ENCODE assay signal across 13 cellular contexts in the genomic region with DNA sequence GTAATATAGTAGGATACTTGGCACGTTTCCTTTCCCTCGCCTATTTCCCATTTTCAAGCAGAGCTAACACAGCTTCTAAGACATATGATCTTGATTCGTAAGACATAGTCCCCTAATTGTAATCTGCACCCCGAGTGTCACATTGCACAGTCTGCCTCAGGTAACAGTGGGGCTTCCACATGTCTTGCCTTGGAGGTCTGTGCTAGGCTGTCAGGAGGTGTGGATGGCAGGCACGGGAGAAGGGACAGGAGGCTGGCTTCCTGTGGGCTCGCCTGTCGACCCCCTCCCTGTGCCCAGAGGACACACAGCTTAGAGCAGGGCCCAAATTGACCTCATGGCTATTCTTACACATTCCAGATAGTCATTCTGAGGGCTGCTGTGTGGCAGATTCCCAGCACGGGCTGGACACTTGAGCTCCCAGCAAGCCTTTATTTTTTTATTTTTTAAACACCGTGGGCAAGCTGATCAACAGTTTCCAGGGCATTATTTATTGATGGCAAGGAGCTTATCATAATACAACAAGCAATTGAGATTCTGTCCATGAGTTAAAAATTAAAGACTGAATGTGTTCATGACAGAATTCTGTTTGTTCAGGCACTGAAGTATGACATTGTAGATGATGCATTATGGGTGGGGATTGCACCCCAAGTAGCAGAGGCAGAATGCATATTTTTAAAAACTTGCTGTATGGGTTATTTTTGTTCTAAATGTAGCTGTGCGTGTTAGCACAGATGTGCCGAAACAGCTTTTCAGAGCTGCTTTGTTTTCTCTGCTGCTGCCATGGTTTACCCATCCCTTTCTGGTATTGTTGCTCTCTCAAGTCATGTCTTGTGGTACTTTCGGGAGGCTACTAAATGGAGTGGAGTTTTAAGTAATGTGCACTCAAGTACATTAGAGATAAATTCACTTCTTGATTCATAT.
DNase-seq lines count a peak whose midpoint lies in the region; ATAC-seq, FAIRE-seq and TF ChIP-seq lines count a peak whose summit lies in the region.
"Had no signal": no experiment of that assay in that cellular context is flagged by ENCODE, and none has a peak within 500 bp of the region (broad histone marks: within the 10 kb centered on the region; RNA-seq: fewer than 3 reads in every experiment).

No MANE protein-coding gene starts in this region.

- TF ChIP-seq CTCF in OCI-LY7 (conservative IDR thresholded peaks at IDR 0.05; ENCODE audit: low read length) (no peak), gastrocnemius medialis (IDR thresholded peaks at IDR 0.05 in 4 of 5, conservative IDR thresholded peaks at IDR 0.05 in 1 of 5) (no peak)

- ATAC-seq in left ventricle myocardium superior = peak; percentile 87
- ATAC-seq in gastrocnemius medialis = peak; percentile 18 to 45
- ATAC-seq: activated CD8-positive, alpha-beta memory T cell treated with anti-CD3 and anti-CD28 coated beads, Interleukin-2, amount 10 ng/mL, durations not matched to agents 7 days and 5 days had no signal

- peaks cover 10% of the 10 kb centered on the region for H3K36me3 ChIP-seq in OCI-LY7 (ENCODE audit: insufficient read depth, low read length)
- no peaks in the 10 kb centered on the region for H3K36me3 ChIP-seq in gastrocnemius medialis
- H3K36me3 ChIP-seq: esophagus muscularis mucosa had no signal

- no peaks in the 10 kb centered on the region for H3K4me1 Mint-ChIP-seq in activated T-helper 1 cell treated with anti-CD3 and anti-CD28 coated beads, Interleukin-12 subunit alpha, Interleukin-12 subunit beta, Interleukin-2, Interleukin-4 antibody, amounts not matched to agents 30 ng/mL and 10 ng/mL and 1 ng/mL, durations not matched to agents 14 hours and 24 hours and 36 hours (ENCODE audit: low read depth)
- H3K4me1 Mint-ChIP-seq: activated CD8-positive, alpha-beta memory T cell treated with anti-CD3 and anti-CD28 coated beads, Interleukin-2, amount 10 ng/mL, durations not matched to agents 7 days and 5 days had no signal

- no peaks in the 10 kb centered on the region for H3K9me3 Mint-ChIP-seq in activated T-helper 1 cell treated with anti-CD3 and anti-CD28 coated beads, Interleukin-12 subunit alpha, Interleukin-12 subunit beta, Interleukin-2, Interleukin-4 antibody, amounts not matched to agents 30 ng/mL and 10 ng/mL and 1 ng/mL, durations not matched to agents 14 hours and 24 hours and 36 hours

- peaks cover 11% of the 10 kb centered on the region; the same call in 1 of the 2 replicates for H3K79me2 ChIP-seq in OCI-LY7 (ENCODE audit: insufficient read depth, low read depth, low read length)

- H3K4me3 Mint-ChIP-seq in activated T-helper 1 cell treated with anti-CD3 and anti-CD28 coated beads, Interleukin-12 subunit alpha, Interleukin-12 subunit beta, Interleukin-2, Interleukin-4 antibody, amounts not matched to agents 30 ng/mL and 10 ng/mL and 1 ng/mL, durations not matched to agents 14 hours and 24 hours and 36 hours = no peak overlapping the region
- H3K4me3 Mint-ChIP-seq: activated CD8-positive, alpha-beta memory T cell treated with anti-CD3 and anti-CD28 coated beads, Interleukin-2, amount 10 ng/mL, durations not matched to agents 7 days and 5 days; activated naive CD8-positive, alpha-beta T cell had no signal

- TF ChIP-seq POLR2A in gastrocnemius medialis (IDR thresholded peaks at IDR 0.05) = no peak

- H3K9me3 ChIP-seq in OCI-LY7 (ENCODE audit: low read length) = no peaks in the 10 kb centered on the region
- H3K9me3 ChIP-seq in gastrocnemius medialis = no peaks in the 10 kb centered on the region
- H3K9me3 ChIP-seq: esophagus muscularis mucosa had no signal

- in situ Hi-C loops in gastrocnemius medialis (cut with MboI; ENCODE audit: low sequenced_read_pairs in 4 of 4) = no loop called here

- FAIRE-seq in GM18507 (lab: Jason Lieb, UNC) = peak; percentile 69

- peak overlapping the region; percentile 36 for H3K4me3 ChIP-seq in OCI-LY7 (ENCODE audit: low read depth, low read length, poor library complexity, severe bottlenecking)
- H3K4me3 ChIP-seq in gastrocnemius medialis = no peak overlapping the region
- H3K4me3 ChIP-seq: esophagus muscularis mucosa had no signal

- DNase-seq in GM18507 (ENCODE audit: extremely low spot score, insufficient read length, low read depth) = no peak
- peak; percentile 47 for DNase-seq in OCI-LY7 (ENCODE audit: low spot score)
- peak; percentile 55 for DNase-seq in left ventricle myocardium superior
- peak in 1 of 2 donors; percentile 16 for DNase-seq in gastrocnemius medialis
- DNase-seq in NCI-H82 (lab: John Stamatoyannopoulos, UW) = no peak
- no peak for DNase-seq in activated T-helper 1 cell treated with anti-CD3 and anti-CD28 coated beads, Interleukin-12 subunit alpha, Interleukin-12 subunit beta, Interleukin-2, Interleukin-4 antibody, amounts not matched to agents 30 ng/mL and 10 ng/mL and 1 ng/mL, durations not matched to agents 14 hours and 24 hours and 36 hours (ENCODE audit: low spot score)
- DNase-seq in NCI-H2107 treated with DMSO at 0.1 percent for 48 hours (lab: John Stamatoyannopoulos, UW; ENCODE audit: unreplicated experiment) = no peak
- DNase-seq: activated CD8-positive, alpha-beta memory T cell treated with anti-CD3 and anti-CD28 coated beads, Interleukin-2, amount 10 ng/mL, durations not matched to agents 7 days and 5 days; NCI-H1417; NCI-H510A; retina had no signal

- CTCF ChIA-PET in OCI-LY7 (lab: Charles Lee; ENCODE audit: unreplicated experiment) = no interaction called here

- POLR2A ChIA-PET in OCI-LY7 (lab: Charles Lee) = interaction anchor here (0.7 to 2.2 kb wide), 9 partner anchors 7 to 101 kb away, joined by 3 to 12 read pairs (median 3); no protein-coding TSS in a partner anchor

- H3K36me3 Mint-ChIP-seq in activated T-helper 1 cell treated with anti-CD3 and anti-CD28 coated beads, Interleukin-12 subunit alpha, Interleukin-12 subunit beta, Interleukin-2, Interleukin-4 antibody, amounts not matched to agents 30 ng/mL and 10 ng/mL and 1 ng/mL, durations not matched to agents 14 hours and 24 hours and 36 hours (ENCODE audit: low read depth) = peaks cover 4% of the 10 kb centered on the region

- H3K27me3 ChIP-seq in gastrocnemius medialis = no peaks in the 10 kb centered on the region
- H3K27me3 ChIP-seq: esophagus muscularis mucosa had no signal

- no peaks in the 10 kb centered on the region for H4K20me1 ChIP-seq in OCI-LY7 (ENCODE audit: insufficient read depth, low read length)

- intact Hi-C loops in OCI-LY7 (cut with micrococcal nuclease; ENCODE audit: unreplicated experiment) = no loop called here
- intact Hi-C loops in left ventricle myocardium superior (cut with micrococcal nuclease) = no loop called here
- intact Hi-C loops in gastrocnemius medialis (cut with DNase I; ENCODE audit: low total_unique reads) = no loop called here
- intact Hi-C loops in activated T-helper 1 cell treated with anti-CD3 and anti-CD28 coated beads, Interleukin-12 subunit alpha, Interleukin-12 subunit beta, Interleukin-2, Interleukin-4 antibody, amounts not matched to agents 30 ng/mL and 10 ng/mL and 1 ng/mL, durations not matched to agents 14 hours and 24 hours and 36 hours (cut with micrococcal nuclease) = no loop called here

- H3K27ac ChIP-seq in OCI-LY7 (ENCODE audit: low read depth, low read length, poor library complexity, severe bottlenecking) (peak overlapping the region; percentile 55), gastrocnemius medialis (peak overlapping the region in 3 of 4 donors; percentile 17 to 62 (median 52))
- H3K27ac ChIP-seq: esophagus muscularis mucosa had no signal

- H3K9me2 ChIP-seq in OCI-LY7 (ENCODE audit: insufficient read depth, low read length) = no peaks in the 10 kb centered on the region

- peak overlapping the region; percentile 60 for H3K4me2 ChIP-seq in OCI-LY7 (ENCODE audit: low read length)

- H3K4me1 ChIP-seq in OCI-LY7 (ENCODE audit: insufficient read depth, low read length, poor library complexity, severe bottlenecking) (peaks cover 42% of the 10 kb centered on the region), gastrocnemius medialis (peaks cover 31 to 33% of the 10 kb centered on the region in 2 donors)

- no peak overlapping the region for H2AFZ ChIP-seq in OCI-LY7 (ENCODE audit: low read length)

- no peaks in the 10 kb centered on the region for H3K27me3 Mint-ChIP-seq in activated T-helper 1 cell treated with anti-CD3 and anti-CD28 coated beads, Interleukin-12 subunit alpha, Interleukin-12 subunit beta, Interleukin-2, Interleukin-4 antibody, amounts not matched to agents 30 ng/mL and 10 ng/mL and 1 ng/mL, durations not matched to agents 14 hours and 24 hours and 36 hours (ENCODE audit: insufficient read depth)
- H3K27me3 Mint-ChIP-seq: activated CD8-positive, alpha-beta memory T cell treated with anti-CD3 and anti-CD28 coated beads, Interleukin-2, amount 10 ng/mL, durations not matched to agents 7 days and 5 days; activated naive CD8-positive, alpha-beta T cell had no signal

- BruUV-seq in OCI-LY7 (replicated peaks; lab: Mats Ljungman, UMichigan) = no TSS peak

- no peak overlapping the region for H3K27ac Mint-ChIP-seq in activated T-helper 1 cell treated with anti-CD3 and anti-CD28 coated beads, Interleukin-12 subunit alpha, Interleukin-12 subunit beta, Interleukin-2, Interleukin-4 antibody, amounts not matched to agents 30 ng/mL and 10 ng/mL and 1 ng/mL, durations not matched to agents 14 hours and 24 hours and 36 hours
- H3K27ac Mint-ChIP-seq: activated CD8-positive, alpha-beta memory T cell treated with anti-CD3 and anti-CD28 coated beads, Interleukin-2, amount 10 ng/mL, durations not matched to agents 7 days and 5 days; activated naive CD8-positive, alpha-beta T cell had no signal

Comparison
In these comparisons a context has a peak if more than half of its experiments do, and no peak if none do; other contexts are left out.
1. DNase-seq: peak in OCI-LY7 (single experiment) and left ventricle myocardium superior (single experiment); none in GM18507 (single experiment), NCI-H82 (single experiment), activated T-helper 1 cell treated with anti-CD3 and anti-CD28 coated beads, Interleukin-12 subunit alpha, Interleukin-12 subunit beta, Interleukin-2, Interleukin-4 antibody, amounts not matched to agents 30 ng/mL and 10 ng/mL and 1 ng/mL, durations not matched to agents 14 hours and 24 hours and 36 hours (single experiment) and NCI-H2107 treated with DMSO at 0.1 percent for 48 hours (single experiment).